Comparison of ENCODE assay signal across 12 cellular contexts in the genomic region with DNA sequence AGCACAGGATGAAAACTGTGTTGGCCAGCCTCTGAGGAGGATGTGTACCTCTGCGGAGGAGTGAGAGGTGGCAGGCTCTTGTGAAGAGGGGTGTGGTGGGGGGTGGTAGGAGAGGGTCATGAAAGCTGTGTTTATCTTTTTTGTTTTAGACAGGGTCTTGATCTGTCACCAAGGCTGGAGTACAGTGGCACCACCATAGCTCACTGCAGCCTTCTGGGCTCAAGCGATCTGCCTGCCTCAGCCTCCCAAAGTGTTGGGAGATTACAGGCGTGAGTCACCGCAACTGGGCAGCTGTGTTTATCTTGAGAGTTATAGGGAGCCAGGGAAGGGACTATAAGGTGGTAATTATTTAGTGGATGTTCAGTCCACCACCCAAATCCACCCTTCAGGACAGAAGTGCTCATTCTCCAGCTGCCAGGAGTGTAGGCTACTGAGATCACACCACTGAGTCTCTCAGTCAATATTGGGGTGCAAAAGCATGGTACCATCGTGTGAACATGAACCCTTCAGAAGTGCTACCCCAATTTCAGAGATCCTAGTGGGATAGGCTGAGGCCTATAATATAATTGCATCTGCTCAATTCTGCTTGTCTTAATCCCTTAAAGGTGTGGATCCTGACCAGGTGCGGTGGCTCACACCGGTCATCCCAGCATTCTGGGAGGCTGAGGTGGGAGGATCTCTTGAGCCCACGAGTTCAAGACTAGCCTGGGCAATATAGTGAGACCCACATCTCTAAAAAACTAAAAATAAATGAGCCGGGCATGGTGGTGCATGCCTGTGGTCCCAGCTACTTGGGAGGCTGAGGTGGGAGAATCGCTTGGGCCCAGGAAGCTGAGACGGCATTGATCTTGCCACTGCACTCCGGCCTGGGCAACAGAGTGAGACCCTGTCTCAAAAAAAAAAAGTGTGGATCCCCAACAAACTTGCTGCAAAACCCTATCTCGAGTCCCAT. TPM values are rescaled to one million over a fixed set of nuclear protein-coding genes. Genes with fewer than 3 reads are reported as not detected.
DNase-seq lines count a peak whose midpoint lies in the region; ATAC-seq and TF ChIP-seq lines count a peak whose summit lies in the region.
"Had no signal": no experiment of that assay in that cellular context is flagged by ENCODE, and none has a peak within 500 bp of the region (broad histone marks: within the 10 kb centered on the region; RNA-seq: fewer than 3 reads in every experiment).

No MANE protein-coding gene starts in this region.

- peaks cover 23% of the 10 kb centered on the region for H3K36me3 ChIP-seq in IMR-90 (ENCODE audit: control insufficient read depth, insufficient read depth, low read length)

- peaks cover 26% of the 10 kb centered on the region for H3K9me1 ChIP-seq in IMR-90 (ENCODE audit: insufficient read depth, low read length)

- peak overlapping the region; percentile 80 for H2AK5ac ChIP-seq in IMR-90 (ENCODE audit: low read depth, low read length)

- no peak overlapping the region for H3K27ac ChIP-seq in IMR-90 (ENCODE audit: insufficient read depth, low read length)

- POLR2A ChIA-PET in IMR-90 (lab: Charles Lee; ENCODE audit: unreplicated experiment): interaction anchor here (0.6 kb wide), 1 partner anchor 306 kb away, joined by 4 read pairs; no protein-coding TSS in a partner anchor

- peak overlapping the region; percentile 71 for H2AK9ac ChIP-seq in IMR-90 (replicated peaks; ENCODE audit: low read depth, low read length, poor library complexity)

- H3K9ac ChIP-seq in IMR-90 (ENCODE audit: low read depth, low read length): no peak overlapping the region

- H2BK20ac ChIP-seq in IMR-90 (ENCODE audit: low read depth, low read length): no peak overlapping the region

- peak overlapping the region in 1 of 2 experiments; percentile 17; a peak in 2 of 4 replicates for H4K8ac ChIP-seq in IMR-90 (ENCODE audit: low read depth in 2 of 2, low read length in 2 of 2)

- DNase-seq in T-helper 2 cell treated with Interferon-gamma antibody and Interleukin-4, amounts not matched to agents 5 μg/mL and 100 μg/mL, for 36 hours (ENCODE audit: low spot score): no peak
- no peak for DNase-seq in T-helper 2 cell
- DNase-seq in IMR-90: peak; percentile 76
- DNase-seq in amniotic epithelial cell (ENCODE audit: low read depth): peak; percentile 61
- DNase-seq in nephron progenitor cell: no peak
- DNase-seq in stimulated activated CD4-positive, alpha-beta T cell treated with anti-CD3 and anti-CD28 coated beads, Interleukin-15, amount 100 ng/mL, for 24 hours: no peak
- DNase-seq in central memory CD4-positive, alpha-beta T cell: no peak
- no peak for DNase-seq in NCI-H2227 treated with DMSO at 0.1 percent for 48 hours (lab: John Stamatoyannopoulos, UW)
- DNase-seq: activated naive CD4-positive, alpha-beta T cell treated with Interleukin-2 at 50 U/mL for 16 hours; Peyer's patch; small intestine had no signal

- no peak for TF ChIP-seq POLR2A in IMR-90 (IDR thresholded peaks at IDR 0.05; ENCODE audit: low read depth, low read length)

- H2BK5ac ChIP-seq in IMR-90 (ENCODE audit: low read depth, low read length, poor library complexity, severe bottlenecking): peak overlapping the region; percentile 64

- no peak overlapping the region for H3K56ac ChIP-seq in IMR-90 (ENCODE audit: extremely low read depth, insufficient read depth, low read length)

- peak overlapping the region; percentile 60; the same call in 1 of the 2 replicates for H3K4me2 ChIP-seq in IMR-90 (ENCODE audit: low read depth, low read length)

- peak; percentile 36 for ATAC-seq in IMR-90 (ENCODE audit: low read depth)

- no peak overlapping the region for H2BK120ac ChIP-seq in IMR-90 (ENCODE audit: low read depth, low read length)

- peak overlapping the region; percentile 95 for H3K4me3 Mint-ChIP-seq in T-helper 2 cell treated with Interferon-gamma antibody and Interleukin-4, amounts not matched to agents 5 μg/mL and 100 μg/mL, for 36 hours
- peak overlapping the region; percentile 92 for H3K4me3 Mint-ChIP-seq in nephron progenitor cell

- WGBS in IMR-90 (ENCODE audit: extremely low coverage in 2 of 2, insufficient read length in 1 of 2), 2 experiments: 80% methylated on average over 2 of the region's 13 CpGs; no CpG with 5 or more reads in 1 of the 2 experiments

- no peak overlapping the region for H3K27ac Mint-ChIP-seq in T-helper 2 cell treated with Interferon-gamma antibody and Interleukin-4, amounts not matched to agents 5 μg/mL and 100 μg/mL, for 36 hours
- H3K27ac Mint-ChIP-seq in nephron progenitor cell: no peak overlapping the region
- H3K27ac Mint-ChIP-seq: WTC11 had no signal

- no peaks in the 10 kb centered on the region for H3K27me3 ChIP-seq in IMR-90 (ENCODE audit: control insufficient read depth, insufficient read depth, low read length)
- H3K27me3 ChIP-seq: Peyer's patch had no signal

- intact Hi-C loops in IMR-90 (cut with micrococcal nuclease): no loop called here

- peaks cover 21% of the 10 kb centered on the region for H4K20me1 ChIP-seq in IMR-90 (ENCODE audit: insufficient read depth, low read length)

- H3K14ac ChIP-seq in IMR-90 (replicated peaks; ENCODE audit: low read depth, low read length): no peak overlapping the region

- no peak overlapping the region for H3K18ac ChIP-seq in IMR-90 (ENCODE audit: low read depth, low read length)

- peaks cover 21% of the 10 kb centered on the region for H3K4me1 ChIP-seq in IMR-90 (ENCODE audit: control insufficient read depth, insufficient read depth, low read length)

- H2BK15ac ChIP-seq in IMR-90 (ENCODE audit: low read depth, low read length): no peak overlapping the region

- H4K91ac ChIP-seq in IMR-90 (ENCODE audit: insufficient read depth, low read depth, low read length): no peak overlapping the region

- no TSS peak for BruUV-seq in IMR-90 (replicated peaks; lab: Mats Ljungman, UMichigan)

- peaks cover 32% of the 10 kb centered on the region for H3K36me3 Mint-ChIP-seq in T-helper 2 cell treated with Interferon-gamma antibody and Interleukin-4, amounts not matched to agents 5 μg/mL and 100 μg/mL, for 36 hours (ENCODE audit: low read depth)
- peaks cover 18% of the 10 kb centered on the region for H3K36me3 Mint-ChIP-seq in nephron progenitor cell (ENCODE audit: low read depth)

- no peak overlapping the region for H3K4me3 ChIP-seq in IMR-90 (ENCODE audit: insufficient read depth, low read depth, low read length)

- no peak for TF ChIP-seq CTCF in IMR-90 (conservative IDR thresholded peaks at IDR 0.05; ENCODE audit: low read depth, low read length)
- TF ChIP-seq CTCF in nephron progenitor cell (IDR thresholded peaks at IDR 0.05): no peak

- H3K4me1 Mint-ChIP-seq in T-helper 2 cell treated with Interferon-gamma antibody and Interleukin-4, amounts not matched to agents 5 μg/mL and 100 μg/mL, for 36 hours (ENCODE audit: low read depth): peaks cover 29% of the 10 kb centered on the region
- peaks cover 38% of the 10 kb centered on the region for H3K4me1 Mint-ChIP-seq in nephron progenitor cell

- no peak overlapping the region; the same call in 1 of the 2 replicates for H3K23ac ChIP-seq in IMR-90 (ENCODE audit: low read depth, low read length)

- H3K9me3 ChIP-seq in IMR-90 (ENCODE audit: control insufficient read depth, insufficient read depth, low read length): no peaks in the 10 kb centered on the region
- H3K9me3 ChIP-seq: Peyer's patch had no signal

- H3K27me3 Mint-ChIP-seq in T-helper 2 cell treated with Interferon-gamma antibody and Interleukin-4, amounts not matched to agents 5 μg/mL and 100 μg/mL, for 36 hours (ENCODE audit: low read depth): no peaks in the 10 kb centered on the region
- peaks cover 27% of the 10 kb centered on the region for H3K27me3 Mint-ChIP-seq in nephron progenitor cell (ENCODE audit: low read depth, poor library complexity)

- CTCF ChIA-PET in IMR-90 (lab: Yijun Ruan, JAX): no interaction called here

- no peaks in the 10 kb centered on the region for H3K9me3 Mint-ChIP-seq in T-helper 2 cell treated with Interferon-gamma antibody and Interleukin-4, amounts not matched to agents 5 μg/mL and 100 μg/mL, for 36 hours
- H3K9me3 Mint-ChIP-seq in nephron progenitor cell: no peaks in the 10 kb centered on the region
- H3K9me3 Mint-ChIP-seq: WTC11 had no signal

- H4K5ac ChIP-seq in IMR-90 (ENCODE audit: low read depth, low read length): no peak overlapping the region

- dilution Hi-C loops in IMR-90 (cut with HindIII; ENCODE audit: low sequenced_read_pairs, unreplicated experiment): no loop called here

- H3K79me1 ChIP-seq in IMR-90 (ENCODE audit: low read depth in 1 of 2, low read length in 2 of 2): peaks cover 25 to 41% of the 10 kb centered on the region in 2 experiments

- in situ Hi-C loops in IMR-90 (cut with MboI; ENCODE audit: low sequenced_read_pairs): no loop called here

- peak overlapping the region; percentile 40; the same call in 1 of the 2 replicates for H3K4ac ChIP-seq in IMR-90 (ENCODE audit: low read depth, low read length)

- H2AFZ ChIP-seq in IMR-90 (replicated peaks; ENCODE audit: low read length, poor library complexity): peak overlapping the region; percentile 48

- no peak for TF ChIP-seq RAD21 in IMR-90 (IDR thresholded peaks at IDR 0.05; ENCODE audit: low read length)

TF ChIP-seq in IMR-90, 13 proteins besides CTCF, POLR2A, EP300 and RAD21 (continues in another document):
- TF ChIP-seq MAZ (IDR thresholded peaks at IDR 0.05; ENCODE audit: borderline replicate concordance, low read depth, low read length): no peak

RNA-seq across cellular contexts. Expression of gene EXOC3L1, which starts 0.8 kb away (rescaled TPM):
- not detected in 2 replicates for total RNA-seq in IMR-90 (2012; rRNA removed)
- polyA plus RNA-seq in IMR-90 (2012; rRNA removed): 0.09 TPM in 1 of 2 replicates, not detected in the other
- 0.09 and 0.17 TPM in 2 replicates for polyA plus RNA-seq in IMR-90 (2012; cell fraction: cytosol; rRNA removed)
- polyA plus RNA-seq in IMR-90 (2012; cell fraction: nucleus; rRNA removed; ENCODE audit: low replicate concordance): 0.36 and 1.0 TPM in 2 replicates

RNA-seq across cellular contexts. Expression of gene E2F4, which starts 1.2 kb away (rescaled TPM):
- 57.5 and 63.4 TPM in 2 replicates for total RNA-seq in IMR-90 (2012; rRNA removed)
- 103 and 106 TPM in 2 replicates for polyA plus RNA-seq in IMR-90 (2012; rRNA removed)
- 82.1 and 82.4 TPM in 2 replicates for polyA plus RNA-seq in IMR-90 (2012; cell fraction: cytosol; rRNA removed)
- 415 and 587 TPM in 2 replicates for polyA plus RNA-seq in IMR-90 (2012; cell fraction: nucleus; rRNA removed; ENCODE audit: low replicate concordance)

RNA-seq across cellular contexts. Expression of gene MATCAP1, which starts 7.0 kb away (rescaled TPM):
- total RNA-seq in IMR-90 (2012; rRNA removed): 7.5 and 8.2 TPM in 2 replicates
- polyA plus RNA-seq in IMR-90 (2012; rRNA removed): 43.9 and 47.3 TPM in 2 replicates
- 15.4 and 29.8 TPM in 2 replicates for polyA plus RNA-seq in IMR-90 (2012; cell fraction: cytosol; rRNA removed)
- 309 and 661 TPM in 2 replicates for polyA plus RNA-seq in IMR-90 (2012; cell fraction: nucleus; rRNA removed; ENCODE audit: low replicate concordance)

RNA-seq across cellular contexts. Expression of gene ELMO3, which starts 8.2 kb away (rescaled TPM):
- total RNA-seq in IMR-90 (2012; rRNA removed): 0.28 and 0.36 TPM in 2 replicates
- 1.6 and 1.9 TPM in 2 replicates for polyA plus RNA-seq in IMR-90 (2012; rRNA removed)
- 0.70 and 0.78 TPM in 2 replicates for polyA plus RNA-seq in IMR-90 (2012; cell fraction: cytosol; rRNA removed)
- 7.2 and 21.3 TPM in 2 replicates for polyA plus RNA-seq in IMR-90 (2012; cell fraction: nucleus; rRNA removed; ENCODE audit: low replicate concordance)

RNA-seq across cellular contexts. Expression of gene NOL3, which starts 20.4 kb away (rescaled TPM):
- 5.0 and 6.1 TPM in 2 replicates for total RNA-seq in IMR-90 (2012; rRNA removed)
- 16.9 and 17.2 TPM in 2 replicates for polyA plus RNA-seq in IMR-90 (2012; rRNA removed)
- polyA plus RNA-seq in IMR-90 (2012; cell fraction: cytosol; rRNA removed): 17.3 and 24.9 TPM in 2 replicates
- polyA plus RNA-seq in IMR-90 (2012; cell fraction: nucleus; rRNA removed; ENCODE audit: low replicate concordance): 60.1 and 82.3 TPM in 2 replicates

Comparison
In these comparisons a context has a peak if more than half of its experiments do, and no peak if none do; other contexts are left out.
1. DNase-seq: peak in IMR-90 (single experiment) and amniotic epithelial cell (single experiment); none in T-helper 2 cell treated with Interferon-gamma antibody and Interleukin-4, amounts not matched to agents 5 μg/mL and 100 μg/mL, for 36 hours (single experiment), T-helper 2 cell (0 of 5), nephron progenitor cell (single experiment), stimulated activated CD4-positive, alpha-beta T cell treated with anti-CD3 and anti-CD28 coated beads, Interleukin-15, amount 100 ng/mL, for 24 hours (single experiment), central memory CD4-positive, alpha-beta T cell (single experiment) and NCI-H2227 treated with DMSO at 0.1 percent for 48 hours (single experiment).